Comparison of ENCODE assay signal across 18 cellular contexts in the genomic region with DNA sequence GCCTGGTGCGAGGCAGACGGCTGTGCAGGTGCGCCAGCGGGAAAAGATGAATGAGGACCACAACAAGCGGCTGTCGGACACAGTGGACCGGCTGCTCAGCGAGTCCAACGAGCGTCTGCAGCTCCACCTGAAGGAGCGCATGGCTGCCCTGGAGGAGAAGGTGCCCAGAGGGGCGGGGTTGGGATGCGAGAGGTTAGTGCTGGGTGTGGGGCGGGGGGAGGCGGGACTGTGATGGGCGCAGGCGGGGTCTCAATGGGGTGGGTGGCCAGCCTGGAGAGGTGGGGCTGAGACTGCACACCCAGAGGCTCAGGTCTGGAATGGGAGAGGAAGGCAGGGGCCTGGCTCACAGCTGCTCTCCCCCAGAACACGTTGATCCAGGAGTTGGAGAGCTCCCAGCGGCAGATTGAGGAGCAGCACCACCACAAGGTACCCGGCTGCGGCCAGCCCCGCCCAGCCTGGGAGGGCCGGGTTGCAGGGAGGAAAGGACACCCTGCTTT. TPM values are rescaled to one million over a fixed set of nuclear protein-coding genes. Genes with fewer than 3 reads are reported as not detected.
A peak's percentile ranks its signal among the peaks of the same experiment; 100 is the strongest.
DNase-seq lines count a peak whose midpoint lies in the region; ATAC-seq lines count a peak whose summit lies in the region.
"Had no signal": no experiment of that assay in that cellular context is flagged by ENCODE, and none has a peak within 500 bp of the region (broad histone marks: within the 10 kb centered on the region; RNA-seq: fewer than 3 reads in every experiment).

No MANE protein-coding gene starts in this region.

- H3K27me3 ChIP-seq in SJCRH30 (no peaks in the 10 kb centered on the region), aorta (ENCODE audit: control insufficient read depth in 1 of 2, insufficient read depth in 2 of 2, low read length in 1 of 2) (no peaks in the 10 kb centered on the region)
- H3K27me3 ChIP-seq: pancreas had no signal

- peak; percentile 43 for ATAC-seq in aorta (ENCODE audit: low FRiP score)

- peaks cover 66% of the 10 kb centered on the region for H3K4me1 ChIP-seq in SJCRH30
- H3K4me1 ChIP-seq in aorta (ENCODE audit: control insufficient read depth in 1 of 2, insufficient read depth in 2 of 2, low read length in 2 of 2): no peaks in the 10 kb centered on the region
- H3K4me1 ChIP-seq: pancreas had no signal

- DNase-seq in NCI-H82 (lab: John Stamatoyannopoulos, UW): peak; percentile 81
- no peak for DNase-seq in NCI-H82 treated with DMSO at 0.1 percent for 48 hours (lab: John Stamatoyannopoulos, UW; ENCODE audit: unreplicated experiment)
- DNase-seq in SJCRH30: peak; percentile 90 to 92
- DNase-seq in islet precursor cell: peak; percentile 86
- DNase-seq in aorta: no peak
- DNase-seq in NCI-H446 (lab: John Stamatoyannopoulos, UW): no peak
- DNase-seq in H4 (ENCODE audit: low spot score): no peak
- DNase-seq in NCI-H69 (lab: John Stamatoyannopoulos, UW): no peak
- DNase-seq: activated CD4-positive, CD25-positive, alpha-beta regulatory T cell treated with anti-CD3 and anti-CD28 coated beads, Interleukin-2, amount 50 U/mL, for 72 hours; activated T-cell treated with anti-CD3 and anti-CD28 coated beads, Interleukin-2, amount 50 U/mL, for 48 hours; DMS53; effector memory CD4-positive, alpha-beta T cell; mammary epithelial cell; MM.1S; pancreas; SW 1271 had no signal

- H3K36me3 ChIP-seq in SJCRH30: peaks cover 3% of the 10 kb centered on the region; the same call in 1 of the 2 replicates
- no peaks in the 10 kb centered on the region for H3K36me3 ChIP-seq in aorta (ENCODE audit: control insufficient read depth in 1 of 2, insufficient read depth in 2 of 2, low read length in 1 of 2)
- H3K36me3 ChIP-seq: pancreas had no signal

- H3K27ac ChIP-seq in SJCRH30 (no peak overlapping the region), aorta (ENCODE audit: low read depth in 1 of 2, low read length in 2 of 2) (no peak overlapping the region)
- H3K27ac ChIP-seq: pancreas had no signal

- intact Hi-C loops in aorta (cut with DNase I): no loop called here

- H3K4me3 ChIP-seq in SJCRH30 (no peak overlapping the region), aorta (ENCODE audit: low read length in 2 of 2) (no peak overlapping the region)
- H3K4me3 ChIP-seq: pancreas had no signal

- H3K9me3 ChIP-seq in SJCRH30 (replicated peaks): no peaks in the 10 kb centered on the region
- H3K9me3 ChIP-seq in aorta (ENCODE audit: control insufficient read depth, low read length): no peaks in the 10 kb centered on the region
- H3K9me3 ChIP-seq: pancreas had no signal

- WGBS in aorta, 2 donors: 85 to 88% methylated on average over 23 of the region's 23 CpGs

RNA-seq across cellular contexts. Expression of gene PPFIA4, which starts 22.3 kb away (rescaled TPM):
- total RNA-seq in SJCRH30 (2014; rRNA removed; shearing (Covaris generic)): 13.9 and 21.5 TPM in 2 replicates
- 10 to 100 TPM; 20.2 to 22.7 TPM for total RNA-seq in aorta
- polyA plus RNA-seq in aorta: 1 to 10 TPM; 3.3 to 5.9 TPM
- total RNA-seq in H4 (2014; rRNA removed; shearing (Covaris generic)): 0.27 and 1.1 TPM in 2 replicates

RNA-seq across cellular contexts. Expression of gene MYOG, which starts 37.2 kb away (rescaled TPM):
- 525 and 538 TPM in 2 replicates for total RNA-seq in SJCRH30 (2014; rRNA removed; shearing (Covaris generic))
- not detected for total RNA-seq in aorta
- not detected for polyA plus RNA-seq in aorta
- not detected in 2 replicates for total RNA-seq in H4 (2014; rRNA removed; shearing (Covaris generic))
- total RNA-seq: glomerular endothelial cell, mammary epithelial cell, pancreas, ureter had no signal
- polyA plus RNA-seq: mammary epithelial cell had no signal

RNA-seq across cellular contexts. Expression of gene TMEM183A, which starts 41.4 kb away (rescaled TPM):
- total RNA-seq in SJCRH30 (2014; rRNA removed; shearing (Covaris generic)): 110 and 121 TPM in 2 replicates
- total RNA-seq in aorta: 10 to 100 TPM; 43.9 to 47.7 TPM
- 10 to 100 TPM; 46.9 to 55.7 TPM for polyA plus RNA-seq in aorta
- total RNA-seq in H4 (2014; rRNA removed; shearing (Covaris generic)): 82.8 and 82.9 TPM in 2 replicates

Comparison
In these comparisons a context has a peak if more than half of its experiments do, and no peak if none do; other contexts are left out.
1. DNase-seq: peak in NCI-H82 (single experiment), SJCRH30 (2 of 2) and islet precursor cell (single experiment); none in NCI-H82 treated with DMSO at 0.1 percent for 48 hours (single experiment), aorta (0 of 2), NCI-H446 (0 of 2), H4 (single experiment) and NCI-H69 (single experiment).
2. RNA of gene MYOG, which starts 37.2 kb away (total RNA-seq): 525 to 538 TPM in SJCRH30; not detected in aorta and not detected in H4; every median in the first group is over 100 times any median in the second.